14 cellular contexts compared by ENCODE assay signal in genomic region chr12:2076196-2076570, GRCh38. TPM values are rescaled to one million over a fixed set of nuclear protein-coding genes. Genes with fewer than 3 reads are reported as not detected.
DNase-seq lines count a peak whose midpoint lies in the region; ATAC-seq and TF ChIP-seq lines count a peak whose summit lies in the region.
"Had no signal": no experiment of that assay in that cellular context is flagged by ENCODE, and none has a peak within 500 bp of the region (broad histone marks: within the 10 kb centered on the region; RNA-seq: fewer than 3 reads in every experiment).

No MANE protein-coding gene starts in this region.

- no peak for TF ChIP-seq POLR2A in GM18505 (IDR thresholded peaks at IDR 0.05; ENCODE audit: borderline replicate concordance, extremely low read depth, insufficient read depth, insufficient read length)

- peaks cover 0 to 14% of the 10 kb centered on the region in 2 donors for H3K4me1 ChIP-seq in muscle layer of duodenum (ENCODE audit: control insufficient read depth in 1 of 2, insufficient read depth in 2 of 2, low read length in 2 of 2)
- peaks cover 0 to 7% of the 10 kb centered on the region in 2 donors for H3K4me1 ChIP-seq in aorta (ENCODE audit: control insufficient read depth in 1 of 2, insufficient read depth in 2 of 2, low read length in 2 of 2)

- H3K27ac ChIP-seq in muscle layer of duodenum (ENCODE audit: low read length) (peak overlapping the region; percentile 79), aorta (ENCODE audit: low read depth in 1 of 2, low read length in 2 of 2) (peak overlapping the region; percentile 61 to 97)
- H3K27ac ChIP-seq: brain microvascular endothelial cell, neutrophil had no signal

- in situ Hi-C loops in astrocyte of the spinal cord (cut with HindIII; ENCODE audit: low sequenced_read_pairs), result no loop called here

- intact Hi-C loops in aorta (cut with DNase I), result no loop called here

- 4 to 7% methylated on average over 9 of the region's 9 CpGs for whole genome bisulfite sequencing in aorta, 2 donors

- H3K9me3 ChIP-seq in muscle layer of duodenum (ENCODE audit: control insufficient read depth in 1 of 2, low read length in 2 of 2) (no peaks in the 10 kb centered on the region), aorta (ENCODE audit: control insufficient read depth, low read length) (no peaks in the 10 kb centered on the region)
- H3K9me3 ChIP-seq: neutrophil had no signal

- H3K27me3 ChIP-seq in muscle layer of duodenum (ENCODE audit: low read depth, low read length) (no peaks in the 10 kb centered on the region), aorta (ENCODE audit: control insufficient read depth in 1 of 2, insufficient read depth in 2 of 2, low read length in 1 of 2) (no peaks in the 10 kb centered on the region)
- H3K27me3 ChIP-seq: brain microvascular endothelial cell, neutrophil had no signal

- H3K4me3 ChIP-seq in astrocyte of the spinal cord (ENCODE audit: low read depth, low read length) (no peak overlapping the region), fibroblast of villous mesenchyme (ENCODE audit: low read depth, low read length) (no peak overlapping the region), muscle layer of duodenum (ENCODE audit: low read depth in 1 of 2, low read length in 2 of 2) (peak overlapping the region in 1 of 2 donors; percentile 42), aorta (ENCODE audit: low read length in 2 of 2) (peak overlapping the region in 1 of 2 donors; percentile 6)

- DNase-seq in astrocyte of the spinal cord (ENCODE audit: low read depth, low spot score), result peak; percentile 62
- peak; percentile 72 for DNase-seq in fibroblast of villous mesenchyme (ENCODE audit: low read depth)
- DNase-seq in aorta, result no peak
- DNase-seq: activated effector memory CD4-positive, alpha-beta T cell treated with anti-CD3 and anti-CD28 coated beads, Interleukin-2, amount 50 U/mL, for 16 hours; brain microvascular endothelial cell; CD8-positive, alpha-beta memory T cell; NCI-H748 treated with DMSO at 0.1 percent for 48 hours; stimulated activated CD4-positive, alpha-beta T cell treated with anti-CD3 and anti-CD28 coated beads, Interleukin-12 subunit alpha, Interleukin-12 subunit beta, amount 100 ng/mL, for 4 hours had no signal

- no peaks in the 10 kb centered on the region for H3K36me3 ChIP-seq in muscle layer of duodenum (ENCODE audit: control insufficient read depth in 1 of 2, insufficient read depth in 2 of 2, low read length in 2 of 2)
- H3K36me3 ChIP-seq in aorta (ENCODE audit: control insufficient read depth in 1 of 2, insufficient read depth in 2 of 2, low read length in 1 of 2), result no peaks in the 10 kb centered on the region
- H3K36me3 ChIP-seq: brain microvascular endothelial cell, neutrophil had no signal

- TF ChIP-seq CTCF in astrocyte of the spinal cord (IDR thresholded peaks at IDR 0.05; ENCODE audit: low read depth, low read length) (no peak), fibroblast of villous mesenchyme (IDR thresholded peaks at IDR 0.05; ENCODE audit: insufficient read depth, low read depth, low read length) (no peak)

- peak; percentile 60 for ATAC-seq in aorta (ENCODE audit: low FRiP score)
- ATAC-seq in GM18505 (IDR thresholded peaks at IDR 0.05; ENCODE audit: unreplicated experiment), result no peak
- no peak for ATAC-seq in HG03520 (IDR thresholded peaks at IDR 0.05; ENCODE audit: unreplicated experiment)
- no peak for ATAC-seq in esophagus mucosa
- ATAC-seq: Panc1 had no signal

RNA-seq across cellular contexts. Expression of gene CACNA1C, which starts 23.4 kb away (rescaled TPM):
- total RNA-seq in fibroblast of villous mesenchyme (11.7 and 14.8 TPM in 2 replicates), aorta (100 to 1,000 TPM in 1 of 2 donors, 10 to 100 TPM in 1; 70.4 to 114 TPM), esophagus mucosa (1.1 TPM)
- polyA plus RNA-seq in aorta, result 10 to 100 TPM in 1 of 2 donors, 1 to 10 TPM in 1; 4.3 to 22.1 TPM

Comparison
In these comparisons a context has a peak if more than half of its experiments do, and no peak if none do; other contexts are left out.
1. DNase-seq: peak in astrocyte of the spinal cord (single experiment) and fibroblast of villous mesenchyme (single experiment); none in aorta (0 of 2).